ENCODE assay signal across 1 cellular context in the genomic region with DNA sequence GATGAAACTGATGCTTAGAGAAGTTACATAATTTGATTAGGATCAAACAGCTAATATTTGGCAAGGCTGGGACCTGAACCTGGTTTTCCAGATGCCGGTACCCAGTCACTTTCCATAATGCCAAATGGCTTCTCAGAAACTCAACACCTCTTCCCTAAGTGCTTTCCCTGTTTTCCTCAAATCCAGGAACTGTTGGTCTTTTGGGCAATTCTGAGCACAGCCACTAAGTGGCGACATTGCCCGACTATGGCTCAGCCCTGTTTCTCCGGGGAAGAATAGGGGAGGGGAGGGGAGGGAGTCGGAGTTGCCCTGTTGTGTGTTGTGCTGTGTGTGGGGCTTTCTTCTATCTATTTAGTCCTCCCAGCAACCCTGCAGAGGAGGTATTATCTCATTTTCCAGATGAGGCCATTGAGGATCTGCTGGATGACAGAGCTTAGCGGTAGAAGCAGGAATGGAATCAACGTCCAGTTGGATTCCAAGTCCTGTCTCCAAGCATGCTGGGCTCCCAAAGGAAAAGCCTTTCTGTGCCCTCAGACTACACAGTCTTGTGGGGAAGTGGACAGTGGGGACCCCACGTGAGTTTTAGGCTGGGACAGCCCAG.
TF ChIP-seq lines count a peak whose summit lies in the region.

No MANE protein-coding gene starts in this region.

TF ChIP-seq in K562, 482 proteins besides CTCF, POLR2A, EP300 and RAD21:
- TF ChIP-seq FOXK2 (conservative IDR thresholded peaks at IDR 0.05 in 1 of 2, IDR thresholded peaks at IDR 0.05 in 1 of 2; ENCODE audit: low read depth in 2 of 2) (0 out of 4 replicates have a peak, but pooled peaks have one; percentile 26 to 39), MAZ (CRISPR knock-in tag; conservative IDR thresholded peaks at IDR 0.05 in 1 of 2, IDR thresholded peaks at IDR 0.05 in 1 of 2) (0 out of 4 replicates have a peak, but pooled peaks of 1 of the 2 experiments have one; percentile 34), STAG1 (CRISPR knock-in tag; IDR thresholded peaks at IDR 0.05; ENCODE audit: borderline replicate concordance) (peak; percentile 83; the same call in 1 of the 2 replicates)
- TF ChIP-seq, protein P1, sequence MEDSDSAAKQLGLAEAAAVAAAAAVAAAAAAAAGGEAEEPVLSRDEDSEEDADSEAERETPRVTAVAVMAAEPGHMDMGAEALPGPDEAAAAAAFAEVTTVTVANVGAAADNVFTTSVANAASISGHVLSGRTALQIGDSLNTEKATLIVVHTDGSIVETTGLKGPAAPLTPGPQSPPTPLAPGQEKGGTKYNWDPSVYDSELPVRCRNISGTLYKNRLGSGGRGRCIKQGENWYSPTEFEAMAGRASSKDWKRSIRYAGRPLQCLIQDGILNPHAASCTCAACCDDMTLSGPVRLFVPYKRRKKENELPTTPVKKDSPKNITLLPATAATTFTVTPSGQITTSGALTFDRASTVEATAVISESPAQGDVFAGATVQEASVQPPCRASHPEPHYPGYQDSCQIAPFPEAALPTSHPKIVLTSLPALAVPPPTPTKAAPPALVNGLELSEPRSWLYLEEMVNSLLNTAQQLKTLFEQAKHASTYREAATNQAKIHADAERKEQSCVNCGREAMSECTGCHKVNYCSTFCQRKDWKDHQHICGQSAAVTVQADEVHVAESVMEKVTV (CRISPR knock-in tag; IDR thresholded peaks at IDR 0.05), result peak; percentile 65
TF ChIP-seq in K562: peak in this region for 4; not testable (repeated sequence) for 478.
